8 cellular contexts compared by ENCODE assay signal in genomic region chr10:31317652-31318381, GRCh38. TPM values are rescaled to one million over a fixed set of nuclear protein-coding genes. Genes with fewer than 3 reads are reported as not detected.
A peak's percentile ranks its signal among the peaks of the same experiment; 100 is the strongest.
DNase-seq lines count a peak whose midpoint lies in the region; ATAC-seq and TF ChIP-seq lines count a peak whose summit lies in the region.

No MANE protein-coding gene starts in this region.

- DNase-seq in T follicular helper cell (ENCODE audit: low read depth) (peak; percentile 69), coronary artery (ENCODE audit: low spot score) (no peak), nephron progenitor cell (no peak), upper lobe of left lung (peak in 1 of 2 donors; percentile 84), NCI-H510A (lab: John Stamatoyannopoulos, UW) (no peak)
- no peak for DNase-seq in central memory CD4-positive, alpha-beta T cell

- H3K9me3 ChIP-seq in ES-I3 (ENCODE audit: control insufficient read depth, insufficient read depth, low read length) (no peaks in the 10 kb centered on the region), upper lobe of left lung (no peaks in the 10 kb centered on the region)

- no peaks in the 10 kb centered on the region for H3K9me3 Mint-ChIP-seq in nephron progenitor cell

- TF ChIP-seq CTCF in coronary artery (IDR thresholded peaks at IDR 0.05) (no peak), nephron progenitor cell (IDR thresholded peaks at IDR 0.05) (no peak), upper lobe of left lung (IDR thresholded peaks at IDR 0.05) (no peak)

- H3K4me1 Mint-ChIP-seq in nephron progenitor cell, result peaks cover 46% of the 10 kb centered on the region

- H3K27ac ChIP-seq in coronary artery (peak overlapping the region; percentile 95 to 100), upper lobe of left lung (peak overlapping the region; percentile 93 to 97 (median 96))

- H3K27ac Mint-ChIP-seq in nephron progenitor cell, result peak overlapping the region; percentile 45

- no peak for TF ChIP-seq POLR2A in upper lobe of left lung (IDR thresholded peaks at IDR 0.05)

- peaks cover 27% of the 10 kb centered on the region for H3K27me3 Mint-ChIP-seq in nephron progenitor cell (ENCODE audit: low read depth, poor library complexity)

- no peaks in the 10 kb centered on the region for H3K36me3 ChIP-seq in ES-I3 (ENCODE audit: insufficient read depth, low read length)
- no peaks in the 10 kb centered on the region for H3K36me3 ChIP-seq in upper lobe of left lung

- H3K4me3 ChIP-seq in coronary artery, result peak overlapping the region; percentile 99
- H3K4me3 ChIP-seq in upper lobe of left lung, result peak overlapping the region in 3 of 4 donors; percentile 75 to 95 (median 82)

- peak overlapping the region; percentile 91; the same call in 1 of the 2 replicates for H3K9ac ChIP-seq in ES-I3 (ENCODE audit: low read depth, low read length)

- H3K4me3 Mint-ChIP-seq in nephron progenitor cell, result peak overlapping the region; percentile 99

- TF ChIP-seq EP300 in upper lobe of left lung (IDR thresholded peaks at IDR 0.05), result no peak

- H3K36me3 Mint-ChIP-seq in nephron progenitor cell (ENCODE audit: low read depth), result no peaks in the 10 kb centered on the region

- 27 to 29% methylated on average over 21 of the region's 21 CpGs for WGBS in upper lobe of left lung, 2 donors

- peaks cover 4% of the 10 kb centered on the region; the same call in 1 of the 2 replicates for H3K4me1 ChIP-seq in ES-I3 (ENCODE audit: insufficient read depth, low read length)
- H3K4me1 ChIP-seq in upper lobe of left lung, result peaks cover 8 to 26% (median 19%) of the 10 kb centered on the region in 4 donors

- ATAC-seq in upper lobe of left lung (ENCODE audit: low FRiP score in 2 of 2) (no peak), GM18868 (IDR thresholded peaks at IDR 0.05; ENCODE audit: unreplicated experiment) (no peak)

- no peaks in the 10 kb centered on the region for H3K27me3 ChIP-seq in upper lobe of left lung

RNA-seq across cellular contexts. Expression of gene ZEB1, which starts 1.2 kb away (rescaled TPM):
- 10 to 100 TPM; 17.8 to 46.1 (median 32.6) TPM for total RNA-seq in upper lobe of left lung
